Comparison of ENCODE assay signal across 26 cellular contexts in the genomic region with DNA sequence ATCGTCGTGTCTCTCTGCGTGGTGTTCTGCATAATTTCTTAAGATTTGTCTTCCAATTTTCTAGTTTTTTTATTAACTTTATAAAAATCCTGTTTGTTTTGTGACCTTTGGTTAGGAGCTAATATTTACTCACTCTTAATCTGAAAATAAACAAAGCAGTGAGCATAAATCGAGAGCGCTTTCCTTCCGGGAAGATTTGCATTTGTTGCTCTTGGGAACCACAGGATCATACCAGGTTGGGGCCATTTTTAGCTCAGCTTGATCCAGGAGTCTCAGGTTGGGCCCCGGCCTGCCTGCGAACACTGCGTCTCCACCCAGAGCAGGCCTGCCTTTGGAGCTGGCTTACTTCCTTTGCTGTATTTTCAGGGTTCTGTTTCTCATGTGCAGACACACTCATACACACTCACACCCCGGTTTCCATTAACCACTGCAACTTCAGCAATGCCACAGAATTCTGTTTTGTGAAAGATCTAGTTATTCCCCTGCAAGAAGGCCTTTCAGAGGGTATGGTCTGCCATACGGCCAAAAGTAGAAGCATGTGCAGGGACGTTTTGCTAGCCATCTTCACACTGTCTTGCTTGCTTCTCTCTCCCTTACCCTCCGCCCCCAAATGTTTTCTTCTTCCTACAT. TPM values are rescaled to one million over a fixed set of nuclear protein-coding genes. Genes with fewer than 3 reads are reported as not detected.
A peak's percentile ranks its signal among the peaks of the same experiment; 100 is the strongest.
DNase-seq lines count a peak whose midpoint lies in the region; ATAC-seq and TF ChIP-seq lines count a peak whose summit lies in the region.
"Had no signal": no experiment of that assay in that cellular context is flagged by ENCODE, and none has a peak within 500 bp of the region (broad histone marks: within the 10 kb centered on the region; RNA-seq: fewer than 3 reads in every experiment).

No MANE protein-coding gene starts in this region.

- peaks cover 27% of the 10 kb centered on the region for H3K4me1 Mint-ChIP-seq in WTC11
- H3K4me1 Mint-ChIP-seq: CD8-positive, alpha-beta memory T cell had no signal

- H3K4me1 ChIP-seq in mucosa of stomach (ENCODE audit: control insufficient read depth, insufficient read depth, low read length), result peaks cover 36% of the 10 kb centered on the region
- H3K4me1 ChIP-seq: tibial artery had no signal

- POLR2A ChIA-PET in WTC11 (lab: Charles Lee), result no interaction called here

- no peaks in the 10 kb centered on the region for H3K36me3 ChIP-seq in mucosa of stomach (ENCODE audit: control insufficient read depth, insufficient read depth, low read length)
- H3K36me3 ChIP-seq: neutrophil had no signal

- H3K9me3 ChIP-seq in mucosa of stomach (ENCODE audit: control insufficient read depth, low read length), result no peaks in the 10 kb centered on the region
- H3K9me3 ChIP-seq: MG63, neutrophil, tibial artery had no signal

- H3K9ac ChIP-seq in mucosa of stomach (ENCODE audit: low read length), result peak overlapping the region; percentile 5

- H3K27me3 Mint-ChIP-seq in WTC11 (ENCODE audit: low read depth), result no peaks in the 10 kb centered on the region
- H3K27me3 Mint-ChIP-seq: activated T-cell treated with anti-CD3 and anti-CD28 coated beads, Interleukin-2, amount 50 U/mL, for 24 hours; B cell; CD8-positive, alpha-beta memory T cell; dendritic cell treated with granulocyte-macrophage colony-stimulating factor and Interleukin-4, amounts not matched to agents 40 ng/mL and 50 ng/mL, for 4 days had no signal

- peak overlapping the region; percentile 31; the same call in 1 of the 2 replicates for H3K27ac Mint-ChIP-seq in WTC11
- H3K27ac Mint-ChIP-seq: activated T-cell treated with anti-CD3 and anti-CD28 coated beads, Interleukin-2, amount 50 U/mL, for 24 hours; B cell; dendritic cell treated with granulocyte-macrophage colony-stimulating factor and Interleukin-4, amounts not matched to agents 40 ng/mL and 50 ng/mL, for 4 days had no signal

- ATAC-seq in WTC11, result peak; percentile 17
- ATAC-seq: K562 had no signal

- DNase-seq in COLO668 (lab: John Stamatoyannopoulos, UW; ENCODE audit: unreplicated experiment), result peak; percentile 35
- DNase-seq in LNCaP clone FGC (ENCODE audit: low read depth), result peak; percentile 77
- DNase-seq in WTC11 (ENCODE audit: low spot score), result no peak
- no peak for DNase-seq in activated CD4-positive, CD25-positive, alpha-beta regulatory T cell treated with anti-CD3 and anti-CD28 coated beads, Interleukin-2, amount 50 U/mL, for 72 hours
- DNase-seq in NCI-H2171 treated with DMSO at 0.1 percent for 48 hours (lab: John Stamatoyannopoulos, UW), result no peak
- no peak for DNase-seq in activated CD8-positive, alpha-beta memory T cell treated with anti-CD3 and anti-CD28 coated beads for 24 hours
- no peak for DNase-seq in stimulated activated CD8-positive, alpha-beta memory T cell treated with anti-CD3 and anti-CD28 coated beads, Interleukin-4, amount 100 ng/mL, for 48 hours
- DNase-seq: activated CD4-positive, alpha-beta T cell treated with anti-CD3 and anti-CD28 coated beads for 4 hours; activated gamma-delta T cell treated with Interleukin-2 at 50 U/mL for 16 hours; activated T-cell treated with anti-CD3 and anti-CD28 coated beads, Interleukin-2, amount 50 U/mL, for 24 hours; caudate nucleus; CD8-positive, alpha-beta memory T cell; DMS79; GDM1; mesendoderm; MG63; NCI-H1417 treated with DMSO at 0.1 percent for 48 hours; NCI-H2107; NCI-H524; T-helper 1 cell; tibial artery had no signal

- no peaks in the 10 kb centered on the region for H3K27me3 ChIP-seq in mucosa of stomach (ENCODE audit: control insufficient read depth, insufficient read depth, low read length)
- H3K27me3 ChIP-seq: MG63, tibial artery had no signal

- H3K9me3 Mint-ChIP-seq in WTC11, result no peaks in the 10 kb centered on the region
- H3K9me3 Mint-ChIP-seq: activated T-cell treated with anti-CD3 and anti-CD28 coated beads, Interleukin-2, amount 50 U/mL, for 24 hours; CD8-positive, alpha-beta memory T cell; dendritic cell treated with granulocyte-macrophage colony-stimulating factor and Interleukin-4, amounts not matched to agents 40 ng/mL and 50 ng/mL, for 4 days had no signal

- H3K4me3 Mint-ChIP-seq in WTC11, result no peak overlapping the region
- H3K4me3 Mint-ChIP-seq: activated T-cell treated with anti-CD3 and anti-CD28 coated beads, Interleukin-2, amount 50 U/mL, for 24 hours; B cell; CD8-positive, alpha-beta memory T cell; dendritic cell treated with granulocyte-macrophage colony-stimulating factor and Interleukin-4, amounts not matched to agents 40 ng/mL and 50 ng/mL, for 4 days had no signal

- CTCF ChIA-PET in WTC11 (lab: Charles Lee), result interaction anchor here (1.9 kb wide), 1 partner anchor 116 kb away, joined by 9 read pairs; no protein-coding TSS in a partner anchor

- no peak overlapping the region; the same call in 1 of the 2 replicates for H3K4me3 ChIP-seq in LNCaP clone FGC (ENCODE audit: low read depth, low read length)
- peak overlapping the region; percentile 37 for H3K4me3 ChIP-seq in mucosa of stomach (ENCODE audit: low read length)
- H3K4me3 ChIP-seq: K562, MG63, tibial artery had no signal

- TF ChIP-seq CTCF in LNCaP clone FGC (IDR thresholded peaks at IDR 0.05; ENCODE audit: control insufficient read depth, extremely low read depth, insufficient read depth), result no peak
- no peak for TF ChIP-seq CTCF in WTC11 (IDR thresholded peaks at IDR 0.05)

- peaks cover 73% of the 10 kb centered on the region for H3K36me3 Mint-ChIP-seq in WTC11

TF ChIP-seq in WTC11, 78 proteins besides CTCF, POLR2A, EP300 and RAD21:
- TF ChIP-seq, protein P1, sequence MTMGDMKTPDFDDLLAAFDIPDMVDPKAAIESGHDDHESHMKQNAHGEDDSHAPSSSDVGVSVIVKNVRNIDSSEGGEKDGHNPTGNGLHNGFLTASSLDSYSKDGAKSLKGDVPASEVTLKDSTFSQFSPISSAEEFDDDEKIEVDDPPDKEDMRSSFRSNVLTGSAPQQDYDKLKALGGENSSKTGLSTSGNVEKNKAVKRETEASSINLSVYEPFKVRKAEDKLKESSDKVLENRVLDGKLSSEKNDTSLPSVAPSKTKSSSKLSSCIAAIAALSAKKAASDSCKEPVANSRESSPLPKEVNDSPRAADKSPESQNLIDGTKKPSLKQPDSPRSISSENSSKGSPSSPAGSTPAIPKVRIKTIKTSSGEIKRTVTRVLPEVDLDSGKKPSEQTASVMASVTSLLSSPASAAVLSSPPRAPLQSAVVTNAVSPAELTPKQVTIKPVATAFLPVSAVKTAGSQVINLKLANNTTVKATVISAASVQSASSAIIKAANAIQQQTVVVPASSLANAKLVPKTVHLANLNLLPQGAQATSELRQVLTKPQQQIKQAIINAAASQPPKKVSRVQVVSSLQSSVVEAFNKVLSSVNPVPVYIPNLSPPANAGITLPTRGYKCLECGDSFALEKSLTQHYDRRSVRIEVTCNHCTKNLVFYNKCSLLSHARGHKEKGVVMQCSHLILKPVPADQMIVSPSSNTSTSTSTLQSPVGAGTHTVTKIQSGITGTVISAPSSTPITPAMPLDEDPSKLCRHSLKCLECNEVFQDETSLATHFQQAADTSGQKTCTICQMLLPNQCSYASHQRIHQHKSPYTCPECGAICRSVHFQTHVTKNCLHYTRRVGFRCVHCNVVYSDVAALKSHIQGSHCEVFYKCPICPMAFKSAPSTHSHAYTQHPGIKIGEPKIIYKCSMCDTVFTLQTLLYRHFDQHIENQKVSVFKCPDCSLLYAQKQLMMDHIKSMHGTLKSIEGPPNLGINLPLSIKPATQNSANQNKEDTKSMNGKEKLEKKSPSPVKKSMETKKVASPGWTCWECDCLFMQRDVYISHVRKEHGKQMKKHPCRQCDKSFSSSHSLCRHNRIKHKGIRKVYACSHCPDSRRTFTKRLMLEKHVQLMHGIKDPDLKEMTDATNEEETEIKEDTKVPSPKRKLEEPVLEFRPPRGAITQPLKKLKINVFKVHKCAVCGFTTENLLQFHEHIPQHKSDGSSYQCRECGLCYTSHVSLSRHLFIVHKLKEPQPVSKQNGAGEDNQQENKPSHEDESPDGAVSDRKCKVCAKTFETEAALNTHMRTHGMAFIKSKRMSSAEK (CRISPR knock-in tag; IDR thresholded peaks at IDR 0.05; ENCODE audit: borderline replicate concordance), result no peak
- no peak for TF ChIP-seq ZNF671 (CRISPR knock-in tag; IDR thresholded peaks at IDR 0.05)
- TF ChIP-seq CREB1 (CRISPR knock-in tag; IDR thresholded peaks at IDR 0.05), result no peak
- 0 out of 2 replicates have a peak, but pooled peaks have one; percentile 9 for TF ChIP-seq GABPB1 (CRISPR knock-in tag; IDR thresholded peaks at IDR 0.05)

RNA-seq across cellular contexts. Expression of a gene that starts 17.3 kb away (rescaled TPM):
- 29.7 to 45.5 TPM (median 43.2 TPM) in 3 replicates for total RNA-seq in WTC11 (2021)

RNA-seq across cellular contexts. Expression of a gene that starts 21.6 kb away (rescaled TPM):
- total RNA-seq in WTC11 (2021), result 357 to 403 TPM (median 394 TPM) in 3 replicates

Comparison
In these comparisons a context has a peak if more than half of its experiments do, and no peak if none do; other contexts are left out.
1. DNase-seq: peak in COLO668 (single experiment) and LNCaP clone FGC (single experiment); none in WTC11 (single experiment), activated CD4-positive, CD25-positive, alpha-beta regulatory T cell treated with anti-CD3 and anti-CD28 coated beads, Interleukin-2, amount 50 U/mL, for 72 hours (single experiment), NCI-H2171 treated with DMSO at 0.1 percent for 48 hours (single experiment), activated CD8-positive, alpha-beta memory T cell treated with anti-CD3 and anti-CD28 coated beads for 24 hours (single experiment) and stimulated activated CD8-positive, alpha-beta memory T cell treated with anti-CD3 and anti-CD28 coated beads, Interleukin-4, amount 100 ng/mL, for 48 hours (single experiment).